10 cellular contexts compared by ENCODE assay signal in genomic region chr4:185115827-185116232, GRCh38. TPM values are rescaled to one million over a fixed set of nuclear protein-coding genes. Genes with fewer than 3 reads are reported as not detected.
DNase-seq lines count a peak whose midpoint lies in the region; ATAC-seq, FAIRE-seq and TF ChIP-seq lines count a peak whose summit lies in the region.
"Had no signal": no experiment of that assay in that cellular context is flagged by ENCODE, and none has a peak within 500 bp of the region (broad histone marks: within the 10 kb centered on the region; RNA-seq: fewer than 3 reads in every experiment).

No MANE protein-coding gene starts in this region.

- FAIRE-seq in K562 (lab: Jason Lieb, UNC), result peak; percentile 99

- peak overlapping the region; percentile 14 to 47; a peak in 2 of 4 replicates for H3K9ac ChIP-seq in K562 (ENCODE audit: insufficient read depth in 1 of 2, low read depth in 2 of 2, low read length in 2 of 2)

- WGBS in K562 (ENCODE audit: insufficient coverage, low coverage, missing lambda C conversion rate), result 8% methylated on average over 9 of the region's 9 CpGs
- WGBS in aorta, 2 donors, result 10 to 11% methylated on average over 9 of the region's 9 CpGs

- H4K20me1 ChIP-seq in K562 (replicated peaks; ENCODE audit: control insufficient read depth, insufficient read depth, low read length), result no peaks in the 10 kb centered on the region

- no peaks in the 10 kb centered on the region for H3K9me3 ChIP-seq in K562 (replicated peaks; ENCODE audit: control insufficient read depth, insufficient read depth, low read depth, low read length)
- H3K9me3 ChIP-seq in aorta (ENCODE audit: control insufficient read depth, low read length), result no peaks in the 10 kb centered on the region
- H3K9me3 ChIP-seq: ascending aorta had no signal

- intact Hi-C loops in K562 (cut with micrococcal nuclease) (no loop called here), aorta (cut with DNase I) (no loop called here)

- H3K79me2 ChIP-seq in K562 (ENCODE audit: control insufficient read depth, insufficient read depth, low read length), result no peaks in the 10 kb centered on the region

- H3K4me1 ChIP-seq in K562 (replicated peaks in 1 of 2; ENCODE audit: control insufficient read depth in 2 of 2, insufficient read depth in 2 of 2, low read length in 2 of 2) (peaks cover 8 to 38% of the 10 kb centered on the region in 2 experiments), aorta (ENCODE audit: control insufficient read depth in 1 of 2, insufficient read depth in 2 of 2, low read length in 2 of 2) (peaks cover 0 to 3% of the 10 kb centered on the region in 2 donors)

- TF ChIP-seq POLR2A in K562 (conservative IDR thresholded peaks at IDR 0.05), result peak; percentile 74

- DNase-seq in activated CD4-positive, alpha-beta T cell treated with anti-CD3 and anti-CD28 coated beads for 48 hours, result peak; percentile 18
- no peak for DNase-seq in activated CD4-positive, alpha-beta T cell treated with anti-CD3 and anti-CD28 coated beads, Interleukin-2, amount 50 U/mL, for 1 hour
- DNase-seq in K562 (ENCODE audit: extremely low read depth in 1 of 4, low spot score in 3 of 4), result peak; percentile 89 to 95 (median 92)
- DNase-seq in kidney tubule cell (ENCODE audit: low spot score), result peak; percentile 87
- peak; percentile 55 to 74 for DNase-seq in aorta
- DNase-seq: stimulated activated CD4-positive, alpha-beta T cell treated with anti-CD3 and anti-CD28 coated beads, Interleukin-4, amount 100 ng/mL, for 1 hour had no signal

- peak overlapping the region; percentile 42 for H3K4me2 ChIP-seq in K562 (ENCODE audit: insufficient read depth, low read length)

- peak; percentile 95 for ATAC-seq in K562
- no peak for ATAC-seq in aorta (ENCODE audit: low FRiP score)
- ATAC-seq in HG03469 (IDR thresholded peaks at IDR 0.05; ENCODE audit: unreplicated experiment), result no peak
- no peak for ATAC-seq in HG03095 (IDR thresholded peaks at IDR 0.05; ENCODE audit: unreplicated experiment)
- ATAC-seq in HG02884 (IDR thresholded peaks at IDR 0.05; ENCODE audit: unreplicated experiment), result no peak

- H3K4me3 ChIP-seq in K562, result no peak overlapping the region
- no peak overlapping the region for H3K4me3 ChIP-seq in aorta (ENCODE audit: low read length in 2 of 2)
- H3K4me3 ChIP-seq: ascending aorta had no signal

- POLR2A ChIA-PET in K562 (lab: Yijun Ruan, JAX), result interaction anchor here (0.6 to 0.8 kb wide), 2 partner anchors 27 to 380 kb away, joined by 3 read pairs; partner anchors contain the start of gene SLC25A4

- H3K36me3 ChIP-seq in K562 (ENCODE audit: control insufficient read depth, insufficient read depth, low read length), result no peaks in the 10 kb centered on the region
- H3K36me3 ChIP-seq in aorta (ENCODE audit: control insufficient read depth in 1 of 2, insufficient read depth in 2 of 2, low read length in 1 of 2), result no peaks in the 10 kb centered on the region
- H3K36me3 ChIP-seq: ascending aorta had no signal

- peak overlapping the region; percentile 88 for H2AFZ ChIP-seq in K562 (ENCODE audit: low read depth, low read length)

- no peaks in the 10 kb centered on the region for H3K9me1 ChIP-seq in K562 (ENCODE audit: control insufficient read depth, insufficient read depth, low read length)

- no peak for TF ChIP-seq RAD21 in K562 (CRISPR knock-in tag; conservative IDR thresholded peaks at IDR 0.05 in 1 of 2, IDR thresholded peaks at IDR 0.05 in 1 of 2)

- TF ChIP-seq CTCF in K562 (IDR thresholded peaks at IDR 0.05 in 2 of 3, conservative IDR thresholded peaks at IDR 0.05 in 1 of 3; ENCODE audit: insufficient read depth in 2 of 3, low read depth in 1 of 3, low read length in 3 of 3), result no peak

- peak overlapping the region; percentile 47 for H3K27ac ChIP-seq in K562 (ENCODE audit: extremely low read depth, low read depth, low read length)
- H3K27ac ChIP-seq in aorta (ENCODE audit: low read depth in 1 of 2, low read length in 2 of 2), result no peak overlapping the region

- in situ Hi-C loops in K562 (cut with MboI), result no loop called here

- BruUV-seq in K562 (replicated peaks; lab: Mats Ljungman, UMichigan), result no TSS peak

- peak; percentile 52 for TF ChIP-seq EP300 in K562 (IDR thresholded peaks at IDR 0.05; ENCODE audit: low read length)

- H3K27me3 ChIP-seq in K562 (ENCODE audit: control insufficient read depth in 2 of 2, insufficient read depth in 2 of 2, low read length in 2 of 2), result no peaks in the 10 kb centered on the region
- no peaks in the 10 kb centered on the region for H3K27me3 ChIP-seq in aorta (ENCODE audit: control insufficient read depth in 1 of 2, insufficient read depth in 2 of 2, low read length in 1 of 2)
- H3K27me3 ChIP-seq: ascending aorta had no signal

- CTCF ChIA-PET in K562 (lab: Yijun Ruan, JAX; ENCODE audit: low intra/inter-chr PET ratio), result no interaction called here

TF ChIP-seq in K562, 482 proteins besides CTCF, POLR2A, EP300 and RAD21 (continues in another document):
- TF ChIP-seq HEY1 (CRISPR knock-in tag; IDR thresholded peaks at IDR 0.05; ENCODE audit: borderline replicate concordance) (no peak), ZKSCAN1 (IDR thresholded peaks at IDR 0.05; ENCODE audit: low read depth, low read length) (no peak), GTF2B (IDR thresholded peaks at IDR 0.05; ENCODE audit: extremely low read depth, insufficient read length) (no peak), TAF1 (IDR thresholded peaks at IDR 0.05; ENCODE audit: control insufficient read depth, extremely low read depth, insufficient read depth, low read length, severe bottlenecking) (peak; percentile 49), SMARCA4 (IDR thresholded peaks at IDR 0.05) (peak; percentile 61), ARID1B (IDR thresholded peaks at IDR 0.05) (peak; percentile 80), ATF1 (CRISPR knock-in tag; IDR thresholded peaks at IDR 0.05) (no peak), ATF1 (tag; IDR thresholded peaks at IDR 0.05) (peak; percentile 46), ZNF785 (CRISPR knock-in tag; IDR thresholded peaks at IDR 0.05) (no peak), KLF6 (CRISPR knock-in tag; IDR thresholded peaks at IDR 0.05; ENCODE audit: borderline replicate concordance) (no peak), MTA3 (IDR thresholded peaks at IDR 0.05; ENCODE audit: borderline replicate concordance) (peak; percentile 73; the same call in 1 of the 2 replicates)
- TF ChIP-seq, protein P1, sequence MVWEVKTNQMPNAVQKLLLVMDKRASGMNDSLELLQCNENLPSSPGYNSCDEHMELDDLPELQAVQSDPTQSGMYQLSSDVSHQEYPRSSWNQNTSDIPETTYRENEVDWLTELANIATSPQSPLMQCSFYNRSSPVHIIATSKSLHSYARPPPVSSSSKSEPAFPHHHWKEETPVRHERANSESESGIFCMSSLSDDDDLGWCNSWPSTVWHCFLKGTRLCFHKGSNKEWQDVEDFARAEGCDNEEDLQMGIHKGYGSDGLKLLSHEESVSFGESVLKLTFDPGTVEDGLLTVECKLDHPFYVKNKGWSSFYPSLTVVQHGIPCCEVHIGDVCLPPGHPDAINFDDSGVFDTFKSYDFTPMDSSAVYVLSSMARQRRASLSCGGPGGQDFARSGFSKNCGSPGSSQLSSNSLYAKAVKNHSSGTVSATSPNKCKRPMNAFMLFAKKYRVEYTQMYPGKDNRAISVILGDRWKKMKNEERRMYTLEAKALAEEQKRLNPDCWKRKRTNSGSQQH (CRISPR knock-in tag; IDR thresholded peaks at IDR 0.05), result no peak
- TF ChIP-seq, protein P2, sequence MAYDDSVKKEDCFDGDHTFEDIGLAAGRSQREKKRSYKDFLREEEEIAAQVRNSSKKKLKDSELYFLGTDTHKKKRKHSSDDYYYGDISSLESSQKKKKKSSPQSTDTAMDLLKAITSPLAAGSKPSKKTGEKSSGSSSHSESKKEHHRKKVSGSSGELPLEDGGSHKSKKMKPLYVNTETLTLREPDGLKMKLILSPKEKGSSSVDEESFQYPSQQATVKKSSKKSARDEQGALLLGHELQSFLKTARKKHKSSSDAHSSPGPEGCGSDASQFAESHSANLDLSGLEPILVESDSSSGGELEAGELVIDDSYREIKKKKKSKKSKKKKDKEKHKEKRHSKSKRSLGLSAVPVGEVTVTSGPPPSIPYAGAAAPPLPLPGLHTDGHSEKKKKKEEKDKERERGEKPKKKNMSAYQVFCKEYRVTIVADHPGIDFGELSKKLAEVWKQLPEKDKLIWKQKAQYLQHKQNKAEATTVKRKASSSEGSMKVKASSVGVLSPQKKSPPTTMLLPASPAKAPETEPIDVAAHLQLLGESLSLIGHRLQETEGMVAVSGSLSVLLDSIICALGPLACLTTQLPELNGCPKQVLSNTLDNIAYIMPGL (CRISPR knock-in tag; IDR thresholded peaks at IDR 0.05), result no peak

RNA-seq across cellular contexts. Expression of gene SLC25A4, which starts 27.2 kb away (rescaled TPM):
- 11.5 and 23.4 TPM in 2 replicates for total RNA-seq in K562 (2011; cell fraction: chromatin; rRNA removed; ENCODE audit: low replicate concordance)
- total RNA-seq in K562 (2011; cell fraction: nucleolus; rRNA removed), result 18.2 and 20.8 TPM in 2 replicates
- 18.3 and 19.0 TPM in 2 replicates for total RNA-seq in K562 (2011; cell fraction: nucleoplasm; rRNA removed)
- 18.2 and 24.5 TPM in 2 replicates for total RNA-seq in K562 (2014; rRNA removed)
- 17.7 and 19.5 TPM in 2 replicates for total RNA-seq in K562 (2014; rRNA removed; fragmentation: Illumina TruSeq; extraction: Trizol)
- total RNA-seq in K562 (2015; rRNA removed; fragmentation: Illumina TruSeq; extraction: Trizol), result 16.9 and 19.6 TPM in 2 replicates
- 28.4 and 30.3 TPM in 2 replicates for total RNA-seq in K562 (2021)
- 28.6 and 29.8 TPM in 2 replicates for polyA plus RNA-seq in K562 (2011; rRNA removed)
- polyA plus RNA-seq in K562 (2011; cell fraction: cytosol; rRNA removed), result 23.4 and 25.3 TPM in 2 replicates
- 33.8 and 41.2 TPM in 2 replicates for polyA plus RNA-seq in K562 (2011; cell fraction: nucleus; rRNA removed)
- 29.1 and 29.6 TPM in 2 replicates for polyA plus RNA-seq in K562 (2012)
- 17.5 and 19.7 TPM in 2 replicates for polyA plus RNA-seq in K562 (2014; fragmentation: Illumina TruSeq; extraction: Trizol)
- polyA plus RNA-seq in K562 (2014; fragmentation: Nextera tagmentation; extraction: Ambion mirVana), result 10 to 100 TPM in 1 of 2 experiments, 1 to 10 TPM in 1; 8.3 to 13.6 TPM
- polyA plus RNA-seq in K562 (2014; rRNA removed), result 25.5 and 27.4 TPM in 2 replicates
- polyA minus RNA-seq in K562 (2011; rRNA and poly(A)+ RNA removed), result 12.5 and 13.2 TPM in 2 replicates
- 12.5 and 14.7 TPM in 2 replicates for polyA minus RNA-seq in K562 (2011; cell fraction: cytosol; rRNA and poly(A)+ RNA removed)
- polyA minus RNA-seq in K562 (2011; cell fraction: nucleus; rRNA and poly(A)+ RNA removed), result 10.0 and 15.6 TPM in 2 replicates
- 100 to 1,000 TPM in 1 of 2 donors, 10 to 100 TPM in 1; 72.6 to 119 TPM for total RNA-seq in aorta
- 10 to 100 TPM; 89.2 to 95.4 TPM for polyA plus RNA-seq in aorta
